Comparison of ENCODE assay signal across 8 cellular contexts in the genomic region with DNA sequence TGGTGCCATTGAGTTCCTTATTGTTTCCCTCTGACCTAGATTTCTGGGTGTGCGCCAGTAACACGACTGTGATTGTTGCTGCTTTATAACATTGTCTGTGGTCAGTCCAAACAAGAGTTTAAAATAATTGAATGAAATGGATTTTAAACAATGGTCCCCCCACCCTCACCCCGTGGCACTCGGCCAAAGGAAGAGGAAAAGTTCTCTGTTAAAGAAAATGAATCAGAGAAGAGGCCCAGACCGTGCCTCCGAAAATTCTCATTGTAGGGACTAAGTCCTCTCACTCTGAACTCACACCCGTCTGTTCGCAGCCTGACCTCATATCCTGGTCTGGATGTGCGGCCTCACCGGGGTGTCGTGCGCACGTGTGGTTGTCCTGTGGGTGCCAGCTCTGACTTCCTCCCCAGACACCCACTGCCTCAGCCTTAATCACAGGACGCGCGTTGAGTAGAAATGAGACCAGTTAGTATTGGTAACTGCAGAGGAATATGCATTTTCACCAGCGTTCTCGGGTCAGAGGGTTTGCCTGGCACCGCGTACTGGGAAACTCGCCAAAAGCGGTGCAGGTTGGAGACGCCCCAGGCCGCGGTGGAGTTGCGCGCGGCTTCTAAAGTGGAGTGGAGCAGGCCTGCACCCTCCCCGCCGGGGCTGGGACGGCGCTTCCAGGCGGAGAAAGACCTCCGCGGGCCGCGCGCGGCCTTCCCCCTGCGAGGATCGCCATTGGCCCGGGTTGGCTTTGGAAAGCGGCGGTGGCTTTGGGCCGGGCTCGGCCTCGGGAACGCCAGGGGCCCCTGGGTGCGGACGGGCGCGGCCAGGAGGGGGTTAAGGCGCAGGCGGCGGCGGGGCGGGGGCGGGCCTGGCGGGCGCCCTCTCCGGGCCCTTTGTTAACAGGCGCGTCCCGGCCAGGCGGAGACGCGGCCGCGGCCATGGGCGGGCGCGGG. TPM values are rescaled to one million over a fixed set of nuclear protein-coding genes. Genes with fewer than 3 reads are reported as not detected.
DNase-seq lines count a peak whose midpoint lies in the region; ATAC-seq and TF ChIP-seq lines count a peak whose summit lies in the region.

Gene ABL1 (plus strand): TSS at position 884 of the 941 bp plus-strand sequence. CDS start 193 bp downstream, outside the sequence.

- peaks cover 0 to 6% of the 10 kb centered on the region in 2 donors for H3K36me3 Mint-ChIP-seq in activated naive CD4-positive, alpha-beta T cell treated with anti-CD3 and anti-CD28 coated beads, Interleukin-2, amount 50 U/mL, for 72 hours

- H3K27ac ChIP-seq in parathyroid adenoma (peak within 1 kb of the TSS; percentile 79), transverse colon (peak within 1 kb of the TSS; percentile 94 to 99 (median 97))

- H3K27me3 ChIP-seq in Loucy (ENCODE audit: insufficient read depth, low read length, poor library complexity, severe bottlenecking) (no peaks in the 10 kb centered on the region), parathyroid adenoma (ENCODE audit: control insufficient read depth, insufficient read depth, low read length) (no peaks in the 10 kb centered on the region), transverse colon (no peaks in the 10 kb centered on the region)

- H3K79me2 ChIP-seq in Loucy (ENCODE audit: insufficient read depth, low read length) (peaks cover 55% of the 10 kb centered on the region), parathyroid adenoma (peaks cover 20% of the 10 kb centered on the region)

- H3F3A ChIP-seq in Loucy (ENCODE audit: low read depth) = no peaks in the 10 kb centered on the region

- TF ChIP-seq CTCF in Loucy (conservative IDR thresholded peaks at IDR 0.05; ENCODE audit: low read length) (no peak), parathyroid adenoma (IDR thresholded peaks at IDR 0.05) (no peak), transverse colon (IDR thresholded peaks at IDR 0.05) (no peak)

- TF ChIP-seq POLR2A in transverse colon (IDR thresholded peaks at IDR 0.05) = peak; percentile 54

- H3K27ac Mint-ChIP-seq in activated naive CD4-positive, alpha-beta T cell treated with anti-CD3 and anti-CD28 coated beads, Interleukin-2, amount 50 U/mL, for 72 hours = peak within 1 kb of the TSS; percentile 98 to 99

- H3K9me3 Mint-ChIP-seq in activated naive CD4-positive, alpha-beta T cell treated with anti-CD3 and anti-CD28 coated beads, Interleukin-2, amount 50 U/mL, for 72 hours = no peaks in the 10 kb centered on the region

- H3K4me3 ChIP-seq in Loucy (ENCODE audit: low read length, poor library complexity, severe bottlenecking) = peak within 1 kb of the TSS; percentile 88
- peak within 1 kb of the TSS; percentile 68 for H3K4me3 ChIP-seq in parathyroid adenoma (ENCODE audit: low read depth, low read length)
- H3K4me3 ChIP-seq in transverse colon = peak within 1 kb of the TSS; percentile 54 to 76 (median 65)

- peaks cover 31% of the 10 kb centered on the region for H3K4me1 ChIP-seq in Loucy (ENCODE audit: insufficient read depth, low read length, poor library complexity, severe bottlenecking)
- peaks cover 11% of the 10 kb centered on the region for H3K4me1 ChIP-seq in parathyroid adenoma
- H3K4me1 ChIP-seq in transverse colon = peaks cover 16 to 64% (median 52%) of the 10 kb centered on the region in 4 donors

- peaks cover 20% of the 10 kb centered on the region for H4K20me1 ChIP-seq in Loucy (ENCODE audit: insufficient read depth, low read length, poor library complexity, severe bottlenecking)

- DNase-seq in DMS53 treated with DMSO at 0.1 percent for 48 hours (lab: John Stamatoyannopoulos, UW; ENCODE audit: unreplicated experiment) (peak; percentile 59), SKM-1 (lab: John Stamatoyannopoulos, UW; ENCODE audit: unreplicated experiment) (peak; percentile 65), glomerular visceral epithelial cell (ENCODE audit: extremely low spot score) (peak; percentile 91), transverse colon (peak; percentile 79)
- peak; percentile 60 to 87 for DNase-seq in activated naive CD4-positive, alpha-beta T cell treated with anti-CD3 and anti-CD28 coated beads, Interleukin-2, amount 50 U/mL, for 72 hours (ENCODE audit: low spot score in 2 of 2)

- 3 to 12% methylated on average over 6 to 30 of the region's 72 CpGs for WGBS in transverse colon (ENCODE audit: low coverage in 1 of 2), 2 donors

- H3K9me2 ChIP-seq in Loucy (replicated peaks; ENCODE audit: low read depth, low read length) = no peaks in the 10 kb centered on the region

- H3K9ac ChIP-seq in Loucy (ENCODE audit: low read depth, low read length, poor library complexity, severe bottlenecking) = peak within 1 kb of the TSS; percentile 90
- peak within 1 kb of the TSS; percentile 0 for H3K9ac ChIP-seq in parathyroid adenoma

- H3K36me3 ChIP-seq in Loucy (ENCODE audit: insufficient read depth, low read length) (no peaks in the 10 kb centered on the region), parathyroid adenoma (ENCODE audit: control insufficient read depth, insufficient read depth, low read length) (no peaks in the 10 kb centered on the region), transverse colon (no peaks in the 10 kb centered on the region)

- intact Hi-C loops in transverse colon (cut with DNase I; ENCODE audit: low total_unique reads) = no loop called here

- H3K4me2 ChIP-seq in Loucy (ENCODE audit: low read depth, low read length, poor library complexity, severe bottlenecking) (peak within 1 kb of the TSS; percentile 84), parathyroid adenoma (ENCODE audit: low read length) (peak within 1 kb of the TSS; percentile 87)

- peak; percentile 58 for ATAC-seq in GM21717 (IDR thresholded peaks at IDR 0.05; ENCODE audit: unreplicated experiment)
- peak; percentile 90 to 96 for ATAC-seq in activated naive CD4-positive, alpha-beta T cell treated with anti-CD3 and anti-CD28 coated beads, Interleukin-2, amount 50 U/mL, for 72 hours

- H2AFZ ChIP-seq in Loucy (ENCODE audit: low read length) (peak within 1 kb of the TSS; percentile 78), parathyroid adenoma (peak within 1 kb of the TSS; percentile 76)

- no peaks in the 10 kb centered on the region for H3K9me3 ChIP-seq in Loucy (ENCODE audit: insufficient read depth, low read depth, low read length)
- no peaks in the 10 kb centered on the region for H3K9me3 ChIP-seq in parathyroid adenoma (ENCODE audit: control insufficient read depth, low read length)
- no peaks in the 10 kb centered on the region for H3K9me3 ChIP-seq in transverse colon

- no peak for TF ChIP-seq EP300 in transverse colon (IDR thresholded peaks at IDR 0.05; ENCODE audit: low read depth)

- in situ Hi-C loops in transverse colon (cut with MboI; ENCODE audit: low pct_ligation_motif_present in 1 of 4, low pct_unique_long_range_greater_than_20kb in 1 of 4, low sequenced_read_pairs in 3 of 4) = no loop called here

RNA-seq across cellular contexts. Expression of gene ABL1, which starts in this region (rescaled TPM):
- 10 to 100 TPM; 24.4 to 35.0 TPM for total RNA-seq in activated naive CD4-positive, alpha-beta T cell treated with anti-CD3 and anti-CD28 coated beads, Interleukin-2, amount 50 U/mL, for 72 hours
- 10 to 100 TPM; 66.9 to 97.1 (median 81.8) TPM for total RNA-seq in transverse colon

Comparison
In these comparisons a context has a peak if more than half of its experiments do, and no peak if none do; other contexts are left out.
1. Peak in every context shown above with its lines: DNase-seq, ATAC-seq, H3K4me3 ChIP-seq and H3K27ac ChIP-seq.